In the genomic region with DNA sequence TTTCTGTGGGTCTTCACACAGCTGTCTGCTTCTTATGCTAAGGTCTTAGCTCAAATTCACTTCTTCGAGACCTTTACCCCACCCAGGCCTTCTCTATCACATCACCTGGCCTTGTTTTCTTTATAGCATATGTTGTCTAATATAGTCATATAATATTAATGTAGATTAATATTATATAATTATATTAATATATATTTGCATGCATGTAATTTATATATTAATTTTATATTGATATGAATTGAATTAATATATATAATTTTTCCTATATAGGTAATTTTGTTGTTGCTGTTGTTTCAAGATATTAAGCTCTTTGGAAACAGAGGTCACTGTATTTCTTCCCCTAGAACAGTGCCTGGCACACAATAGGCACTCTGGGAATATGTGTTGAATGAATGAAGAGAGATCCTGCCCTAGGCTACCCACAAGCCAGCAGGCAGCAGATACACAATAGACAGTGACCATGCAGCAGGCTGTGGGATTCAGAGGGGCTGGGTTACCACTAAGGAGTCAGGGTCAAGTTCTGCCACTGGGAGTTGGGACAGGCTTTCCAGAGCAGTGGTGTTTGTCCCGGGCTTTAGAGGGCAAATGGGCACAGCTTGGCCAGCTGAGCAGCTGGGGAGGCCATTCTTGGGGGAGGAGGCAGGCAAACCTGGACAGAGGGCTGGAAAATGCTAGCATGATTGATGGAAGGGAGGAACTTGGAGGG, we compare ENCODE assay signal across 21 cellular contexts.
"Had no signal": no experiment of that assay in that cellular context is flagged by ENCODE, and none has a peak within 500 bp of the region (broad histone marks: within the 10 kb centered on the region; RNA-seq: fewer than 3 reads in every experiment).

No MANE protein-coding gene starts in this region.

- H3K4me1 Mint-ChIP-seq: memory B cell had no signal

- H3K27ac Mint-ChIP-seq: activated naive CD4-positive, alpha-beta T cell treated with anti-CD3 and anti-CD28 coated beads, Interleukin-2, amount 50 U/mL, for 24 hours; activated T-cell treated with anti-CD3 and anti-CD28 coated beads, Interleukin-2, amount 50 U/mL, for 72 hours; memory B cell; T-helper 1 cell treated with Interleukin-12 subunit alpha and Interleukin-12 subunit beta and Interleukin-4 antibody, amounts not matched to agents 30 μg/mL and 1 μg/mL, for 36 hours had no signal

- H3K9me3 ChIP-seq: ascending aorta, gastroesophageal sphincter, heart left ventricle, left ventricle myocardium inferior, stomach, upper lobe of left lung had no signal

- H3K27me3 Mint-ChIP-seq: activated naive CD4-positive, alpha-beta T cell treated with anti-CD3 and anti-CD28 coated beads, Interleukin-2, amount 50 U/mL, for 24 hours; memory B cell; naive thymus-derived CD8-positive, alpha-beta T cell had no signal

- H3K4me3 Mint-ChIP-seq: activated naive CD4-positive, alpha-beta T cell treated with anti-CD3 and anti-CD28 coated beads, Interleukin-2, amount 50 U/mL, for 24 hours; activated T-cell treated with anti-CD3 and anti-CD28 coated beads, Interleukin-2, amount 50 U/mL, for 72 hours; memory B cell; naive thymus-derived CD8-positive, alpha-beta T cell; T-helper 1 cell treated with Interleukin-12 subunit alpha and Interleukin-12 subunit beta and Interleukin-4 antibody, amounts not matched to agents 30 μg/mL and 1 μg/mL, for 36 hours had no signal

- ATAC-seq: activated T-cell treated with anti-CD3 and anti-CD28 coated beads, Interleukin-2, amount 50 U/mL, for 72 hours; esophagus mucosa; gastroesophageal sphincter; naive thymus-derived CD8-positive, alpha-beta T cell had no signal

- H3K4me1 ChIP-seq: ascending aorta, gastroesophageal sphincter had no signal

- H3K9me3 Mint-ChIP-seq: activated naive CD4-positive, alpha-beta T cell treated with anti-CD3 and anti-CD28 coated beads, Interleukin-2, amount 50 U/mL, for 24 hours; activated T-cell treated with anti-CD3 and anti-CD28 coated beads, Interleukin-2, amount 50 U/mL, for 72 hours; memory B cell; naive thymus-derived CD8-positive, alpha-beta T cell; T-helper 1 cell treated with Interleukin-12 subunit alpha and Interleukin-12 subunit beta and Interleukin-4 antibody, amounts not matched to agents 30 μg/mL and 1 μg/mL, for 36 hours had no signal

- H3K27ac ChIP-seq: ascending aorta, gastroesophageal sphincter, heart left ventricle, left ventricle myocardium inferior, stomach, upper lobe of left lung had no signal

- DNase-seq: activated CD4-positive, alpha-beta T cell treated with anti-CD3 and anti-CD28 coated beads for 1 hour; activated CD8-positive, alpha-beta memory T cell treated with anti-CD3 and anti-CD28 coated beads for 24 hours; activated CD8-positive, alpha-beta memory T cell treated with anti-CD3 and anti-CD28 coated beads, Interleukin-2, amount 50 U/mL, for 48 hours; activated gamma-delta T cell; activated T-cell treated with anti-CD3 and anti-CD28 coated beads, Interleukin-2, amount 50 U/mL, for 72 hours; cerebellar nuclear complex; cortex of kidney; kidney glomerular epithelial cell; left ventricle myocardium inferior; naive thymus-derived CD8-positive, alpha-beta T cell; retina; stimulated activated CD4-positive, alpha-beta T cell treated with anti-CD3 and anti-CD28 coated beads, Interleukin-2, amount 100 ng/mL, for 24 hours; stomach; upper lobe of left lung had no signal

- H3K27me3 ChIP-seq: ascending aorta, gastroesophageal sphincter, heart left ventricle, stomach, upper lobe of left lung had no signal

- H3K4me3 ChIP-seq: ascending aorta, gastroesophageal sphincter, heart left ventricle, left ventricle myocardium inferior, stomach, upper lobe of left lung had no signal
